Comparison of ENCODE assay signal across 1 cellular context in genomic region chr16:72977127-72977526, GRCh38.
TF ChIP-seq lines count a peak whose summit lies in the region.

No MANE protein-coding gene starts in this region.

TF ChIP-seq in H1, 55 proteins besides CTCF, POLR2A, EP300 and RAD21 (continued from another document):
- TF ChIP-seq, protein P1, sequence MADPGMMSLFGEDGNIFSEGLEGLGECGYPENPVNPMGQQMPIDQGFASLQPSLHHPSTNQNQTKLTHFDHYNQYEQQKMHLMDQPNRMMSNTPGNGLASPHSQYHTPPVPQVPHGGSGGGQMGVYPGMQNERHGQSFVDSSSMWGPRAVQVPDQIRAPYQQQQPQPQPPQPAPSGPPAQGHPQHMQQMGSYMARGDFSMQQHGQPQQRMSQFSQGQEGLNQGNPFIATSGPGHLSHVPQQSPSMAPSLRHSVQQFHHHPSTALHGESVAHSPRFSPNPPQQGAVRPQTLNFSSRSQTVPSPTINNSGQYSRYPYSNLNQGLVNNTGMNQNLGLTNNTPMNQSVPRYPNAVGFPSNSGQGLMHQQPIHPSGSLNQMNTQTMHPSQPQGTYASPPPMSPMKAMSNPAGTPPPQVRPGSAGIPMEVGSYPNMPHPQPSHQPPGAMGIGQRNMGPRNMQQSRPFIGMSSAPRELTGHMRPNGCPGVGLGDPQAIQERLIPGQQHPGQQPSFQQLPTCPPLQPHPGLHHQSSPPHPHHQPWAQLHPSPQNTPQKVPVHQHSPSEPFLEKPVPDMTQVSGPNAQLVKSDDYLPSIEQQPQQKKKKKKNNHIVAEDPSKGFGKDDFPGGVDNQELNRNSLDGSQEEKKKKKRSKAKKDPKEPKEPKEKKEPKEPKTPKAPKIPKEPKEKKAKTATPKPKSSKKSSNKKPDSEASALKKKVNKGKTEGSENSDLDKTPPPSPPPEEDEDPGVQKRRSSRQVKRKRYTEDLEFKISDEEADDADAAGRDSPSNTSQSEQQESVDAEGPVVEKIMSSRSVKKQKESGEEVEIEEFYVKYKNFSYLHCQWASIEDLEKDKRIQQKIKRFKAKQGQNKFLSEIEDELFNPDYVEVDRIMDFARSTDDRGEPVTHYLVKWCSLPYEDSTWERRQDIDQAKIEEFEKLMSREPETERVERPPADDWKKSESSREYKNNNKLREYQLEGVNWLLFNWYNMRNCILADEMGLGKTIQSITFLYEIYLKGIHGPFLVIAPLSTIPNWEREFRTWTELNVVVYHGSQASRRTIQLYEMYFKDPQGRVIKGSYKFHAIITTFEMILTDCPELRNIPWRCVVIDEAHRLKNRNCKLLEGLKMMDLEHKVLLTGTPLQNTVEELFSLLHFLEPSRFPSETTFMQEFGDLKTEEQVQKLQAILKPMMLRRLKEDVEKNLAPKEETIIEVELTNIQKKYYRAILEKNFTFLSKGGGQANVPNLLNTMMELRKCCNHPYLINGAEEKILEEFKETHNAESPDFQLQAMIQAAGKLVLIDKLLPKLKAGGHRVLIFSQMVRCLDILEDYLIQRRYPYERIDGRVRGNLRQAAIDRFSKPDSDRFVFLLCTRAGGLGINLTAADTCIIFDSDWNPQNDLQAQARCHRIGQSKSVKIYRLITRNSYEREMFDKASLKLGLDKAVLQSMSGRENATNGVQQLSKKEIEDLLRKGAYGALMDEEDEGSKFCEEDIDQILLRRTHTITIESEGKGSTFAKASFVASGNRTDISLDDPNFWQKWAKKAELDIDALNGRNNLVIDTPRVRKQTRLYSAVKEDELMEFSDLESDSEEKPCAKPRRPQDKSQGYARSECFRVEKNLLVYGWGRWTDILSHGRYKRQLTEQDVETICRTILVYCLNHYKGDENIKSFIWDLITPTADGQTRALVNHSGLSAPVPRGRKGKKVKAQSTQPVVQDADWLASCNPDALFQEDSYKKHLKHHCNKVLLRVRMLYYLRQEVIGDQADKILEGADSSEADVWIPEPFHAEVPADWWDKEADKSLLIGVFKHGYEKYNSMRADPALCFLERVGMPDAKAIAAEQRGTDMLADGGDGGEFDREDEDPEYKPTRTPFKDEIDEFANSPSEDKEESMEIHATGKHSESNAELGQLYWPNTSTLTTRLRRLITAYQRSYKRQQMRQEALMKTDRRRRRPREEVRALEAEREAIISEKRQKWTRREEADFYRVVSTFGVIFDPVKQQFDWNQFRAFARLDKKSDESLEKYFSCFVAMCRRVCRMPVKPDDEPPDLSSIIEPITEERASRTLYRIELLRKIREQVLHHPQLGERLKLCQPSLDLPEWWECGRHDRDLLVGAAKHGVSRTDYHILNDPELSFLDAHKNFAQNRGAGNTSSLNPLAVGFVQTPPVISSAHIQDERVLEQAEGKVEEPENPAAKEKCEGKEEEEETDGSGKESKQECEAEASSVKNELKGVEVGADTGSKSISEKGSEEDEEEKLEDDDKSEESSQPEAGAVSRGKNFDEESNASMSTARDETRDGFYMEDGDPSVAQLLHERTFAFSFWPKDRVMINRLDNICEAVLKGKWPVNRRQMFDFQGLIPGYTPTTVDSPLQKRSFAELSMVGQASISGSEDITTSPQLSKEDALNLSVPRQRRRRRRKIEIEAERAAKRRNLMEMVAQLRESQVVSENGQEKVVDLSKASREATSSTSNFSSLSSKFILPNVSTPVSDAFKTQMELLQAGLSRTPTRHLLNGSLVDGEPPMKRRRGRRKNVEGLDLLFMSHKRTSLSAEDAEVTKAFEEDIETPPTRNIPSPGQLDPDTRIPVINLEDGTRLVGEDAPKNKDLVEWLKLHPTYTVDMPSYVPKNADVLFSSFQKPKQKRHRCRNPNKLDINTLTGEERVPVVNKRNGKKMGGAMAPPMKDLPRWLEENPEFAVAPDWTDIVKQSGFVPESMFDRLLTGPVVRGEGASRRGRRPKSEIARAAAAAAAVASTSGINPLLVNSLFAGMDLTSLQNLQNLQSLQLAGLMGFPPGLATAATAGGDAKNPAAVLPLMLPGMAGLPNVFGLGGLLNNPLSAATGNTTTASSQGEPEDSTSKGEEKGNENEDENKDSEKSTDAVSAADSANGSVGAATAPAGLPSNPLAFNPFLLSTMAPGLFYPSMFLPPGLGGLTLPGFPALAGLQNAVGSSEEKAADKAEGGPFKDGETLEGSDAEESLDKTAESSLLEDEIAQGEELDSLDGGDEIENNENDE (IDR thresholded peaks at IDR 0.05; ENCODE audit: insufficient replicate concordance, low read length) = no peak
- TF ChIP-seq HDAC2 (IDR thresholded peaks at IDR 0.05; ENCODE audit: borderline replicate concordance in 1 of 2, low read depth in 2 of 2, low read length in 2 of 2) = no peak
- TF ChIP-seq RXRA (IDR thresholded peaks at IDR 0.05; ENCODE audit: insufficient read depth, low read depth, low read length) = no peak
- no peak for TF ChIP-seq FOSL1 (IDR thresholded peaks at IDR 0.05; ENCODE audit: insufficient read depth, low read depth, low read length)
